23 cellular contexts compared by ENCODE assay signal in genomic region chr7:16980539-16980938, GRCh38.
"Had no signal": no experiment of that assay in that cellular context is flagged by ENCODE, and none has a peak within 500 bp of the region (broad histone marks: within the 10 kb centered on the region; RNA-seq: fewer than 3 reads in every experiment).

No MANE protein-coding gene starts in this region.

- H3K4me2 ChIP-seq: hepatocyte had no signal

- H2AFZ ChIP-seq: hepatocyte had no signal

- H3K9me3 Mint-ChIP-seq: mesothelial cell of epicardium had no signal

- FAIRE-seq: colon, endothelial cell of umbilical vein, frontal cortex, islet of Langerhans, keratinocyte had no signal

- ATAC-seq: foreskin keratinocyte, gastroesophageal sphincter, heart left ventricle, left cardiac atrium, left lung, left ventricle myocardium superior, lower lobe of right lung, mucosa of descending colon had no signal

- H3K27me3 ChIP-seq: esophagus muscularis mucosa, foreskin keratinocyte, gastroesophageal sphincter, heart left ventricle, hepatocyte, left lung had no signal

- H3K79me2 ChIP-seq: hepatocyte had no signal

- H3K9me3 ChIP-seq: esophagus muscularis mucosa, gastroesophageal sphincter, heart left ventricle, left lung, lower lobe of right lung, mucosa of descending colon had no signal

- H3K27ac ChIP-seq: coronary artery, dorsolateral prefrontal cortex, esophagus muscularis mucosa, foreskin keratinocyte, gastroesophageal sphincter, heart left ventricle, hepatocyte, left lung, lower lobe of right lung had no signal

- H3K4me3 Mint-ChIP-seq: mesothelial cell of epicardium had no signal

- H3K27ac Mint-ChIP-seq: mesothelial cell of epicardium had no signal

- H3K36me3 Mint-ChIP-seq: mesothelial cell of epicardium had no signal

- DNase-seq: dermis blood vessel endothelial cell; dorsolateral prefrontal cortex; effector CD4-positive, alpha-beta T cell; effector memory CD4-positive, alpha-beta T cell; foreskin keratinocyte; heart left ventricle; hypothalamus; left cardiac atrium; left lung; left ventricle myocardium superior; lower lobe of right lung; mesenchymal stem cell; mucosa of descending colon had no signal

- H3K36me3 ChIP-seq: esophagus muscularis mucosa, gastroesophageal sphincter, heart left ventricle, left lung, lower lobe of right lung had no signal

- H3K4me3 ChIP-seq: coronary artery, dorsolateral prefrontal cortex, esophagus muscularis mucosa, gastroesophageal sphincter, heart left ventricle, hepatocyte, left lung, lower lobe of right lung, mucosa of descending colon had no signal
